11 cellular contexts compared by ENCODE assay signal in genomic region chr5:138601444-138601843, GRCh38. TPM values are rescaled to one million over a fixed set of nuclear protein-coding genes. Genes with fewer than 3 reads are reported as not detected.
A peak's percentile ranks its signal among the peaks of the same experiment; 100 is the strongest.
DNase-seq lines count a peak whose midpoint lies in the region; ATAC-seq and TF ChIP-seq lines count a peak whose summit lies in the region.
"Had no signal": no experiment of that assay in that cellular context is flagged by ENCODE, and none has a peak within 500 bp of the region (broad histone marks: within the 10 kb centered on the region; RNA-seq: fewer than 3 reads in every experiment).

No MANE protein-coding gene starts in this region.

- TF ChIP-seq POLR2A in NB4 (IDR thresholded peaks at IDR 0.05; ENCODE audit: extremely low read depth, insufficient read length) (no peak), GM18505 (IDR thresholded peaks at IDR 0.05; ENCODE audit: borderline replicate concordance, extremely low read depth, insufficient read depth, insufficient read length) (no peak)

- peak; percentile 72 for ATAC-seq in omental fat pad (ENCODE audit: low FRiP score)
- no peak for ATAC-seq in GM19397 (IDR thresholded peaks at IDR 0.05; ENCODE audit: unreplicated experiment)
- ATAC-seq in HG02840 (IDR thresholded peaks at IDR 0.05; ENCODE audit: low FRiP score, unreplicated experiment), result no peak
- ATAC-seq in GM18505 (IDR thresholded peaks at IDR 0.05; ENCODE audit: unreplicated experiment), result no peak

- TF ChIP-seq CTCF in NB4 (IDR thresholded peaks at IDR 0.05; ENCODE audit: low read depth, low read length) (no peak), epithelial cell of esophagus (IDR thresholded peaks at IDR 0.05; ENCODE audit: insufficient read depth, low read depth, low read length, missing control alignments) (no peak), omental fat pad (IDR thresholded peaks at IDR 0.05) (no peak)

- H3K4me3 ChIP-seq in NB4 (ENCODE audit: low read depth, low read length), result no peak overlapping the region
- no peak overlapping the region for H3K4me3 ChIP-seq in epithelial cell of esophagus (ENCODE audit: low read length)

- peak; percentile 76 for DNase-seq in EL
- peak; percentile 67 for DNase-seq in NB4 (ENCODE audit: low read depth)
- DNase-seq in epithelial cell of esophagus (ENCODE audit: low read depth), result peak; percentile 86
- DNase-seq in omental fat pad (ENCODE audit: low spot score), result no peak
- DNase-seq in KG1 (lab: John Stamatoyannopoulos, UW), result no peak
- DNase-seq: activated CD4-positive, alpha-beta T cell treated with anti-CD3 and anti-CD28 coated beads, Interleukin-2, amount 10 ng/mL, durations not matched to agents 24 days and 14 days; aorta; NCI-H748 treated with DMSO at 0.1 percent for 48 hours had no signal

RNA-seq across cellular contexts. Expression of gene HSPA9, which starts 26.2 kb away (rescaled TPM):
- total RNA-seq in omental fat pad, result 100 to 1,000 TPM; 212 to 482 (median 318) TPM

RNA-seq across cellular contexts. Expression of gene ETF1, which starts 58.4 kb away (rescaled TPM):
- 100 to 1,000 TPM in 3 of 4 donors, 10 to 100 TPM in 1; 69.8 to 195 (median 141) TPM for total RNA-seq in omental fat pad

Comparison
In these comparisons a context has a peak if more than half of its experiments do, and no peak if none do; other contexts are left out.
1. DNase-seq: peak in EL (single experiment), NB4 (single experiment) and epithelial cell of esophagus (single experiment); none in omental fat pad (single experiment) and KG1 (single experiment).